Comparison of ENCODE assay signal across 10 cellular contexts in the genomic region with DNA sequence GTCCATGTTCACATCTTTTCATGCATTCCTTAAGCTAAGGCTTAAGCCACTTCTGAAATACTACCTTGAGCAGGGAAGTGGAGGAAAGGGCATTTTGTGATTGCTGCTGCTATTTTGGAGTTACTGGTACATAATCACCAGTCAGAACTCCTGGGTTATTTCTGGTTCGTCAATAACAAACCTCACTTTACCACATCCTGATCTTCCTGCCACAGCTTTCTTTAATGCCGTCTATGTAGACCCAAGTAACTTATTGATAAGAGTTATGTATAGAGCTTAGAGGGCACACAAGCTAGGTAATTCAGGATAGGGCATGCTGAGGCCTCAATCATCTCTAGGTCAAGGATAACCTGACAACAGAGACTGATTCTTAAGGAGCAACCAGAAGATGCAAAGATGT.
"Had no signal": no experiment of that assay in that cellular context is flagged by ENCODE, and none has a peak within 500 bp of the region (broad histone marks: within the 10 kb centered on the region; RNA-seq: fewer than 3 reads in every experiment).

No MANE protein-coding gene starts in this region.

- DNase-seq: activated naive CD4-positive, alpha-beta T cell; activated T-cell treated with anti-CD3 and anti-CD28 coated beads, Interleukin-2, amount 50 U/mL, for 48 hours; aorta; hypothalamus; kidney glomerular epithelial cell; stimulated activated CD4-positive, alpha-beta T cell treated with anti-CD3 and anti-CD28 coated beads, Interleukin-15, amount 100 ng/mL, for 24 hours; stimulated activated CD4-positive, alpha-beta T cell treated with anti-CD3 and anti-CD28 coated beads, Interleukin-4, amount 100 ng/mL, for 24 hours; thyroid gland had no signal

- H3K9me3 ChIP-seq: thyroid gland, vagina had no signal

- ATAC-seq: esophagus mucosa had no signal

- H3K27ac ChIP-seq: thyroid gland, vagina had no signal

- H3K27me3 ChIP-seq: thyroid gland, vagina had no signal
